In the genomic region with DNA sequence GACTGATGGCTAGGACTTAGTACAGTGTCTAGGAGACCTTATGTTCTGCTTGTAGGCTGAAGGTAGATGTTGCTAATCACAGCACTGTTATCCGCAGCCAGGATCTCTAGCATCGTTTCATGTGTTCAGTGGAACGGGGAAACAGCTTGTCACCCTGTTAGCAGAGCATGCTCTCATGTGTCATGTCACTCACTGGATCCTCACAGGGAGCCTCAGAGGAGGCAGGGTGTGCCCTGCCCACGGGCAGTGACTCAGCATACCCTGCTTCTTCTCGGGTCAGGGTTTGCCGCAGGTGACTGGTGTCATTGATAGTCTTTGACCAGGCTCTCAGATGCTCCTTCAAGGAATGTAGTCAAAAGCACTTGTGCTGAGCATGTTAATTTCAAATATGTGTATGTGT, we compare ENCODE assay signal across 10 cellular contexts. TPM values are rescaled to one million over a fixed set of nuclear protein-coding genes. Genes with fewer than 3 reads are reported as not detected.
DNase-seq lines count a peak whose midpoint lies in the region; ATAC-seq and TF ChIP-seq lines count a peak whose summit lies in the region.
"Had no signal": no experiment of that assay in that cellular context is flagged by ENCODE, and none has a peak within 500 bp of the region (broad histone marks: within the 10 kb centered on the region; RNA-seq: fewer than 3 reads in every experiment).

No MANE protein-coding gene starts in this region.

- no peaks in the 10 kb centered on the region for H3K9me3 ChIP-seq in WERI-Rb-1 (ENCODE audit: severe bottlenecking)

- H3K9me3 Mint-ChIP-seq in activated CD8-positive, alpha-beta memory T cell treated with anti-CD3 and anti-CD28 coated beads, Interleukin-2, amount 10 ng/mL, durations not matched to agents 7 days and 5 days (ENCODE audit: low read depth): no peaks in the 10 kb centered on the region
- no peaks in the 10 kb centered on the region for H3K9me3 Mint-ChIP-seq in T-helper 2 cell treated with Interferon-gamma antibody and Interleukin-4, amounts not matched to agents 5 μg/mL and 100 μg/mL, for 36 hours
- no peaks in the 10 kb centered on the region for H3K9me3 Mint-ChIP-seq in effector memory CD8-positive, alpha-beta T cell
- H3K9me3 Mint-ChIP-seq: stimulated activated memory B cell treated with anti-CD40 and anti-IgM and Interleukin-4, amounts not matched to agents 10 μg/mL and 1 μg/mL and 100 μg/mL, for 72 hours had no signal

- no peak overlapping the region for H3K27ac ChIP-seq in WERI-Rb-1

- no peak for ATAC-seq in activated CD8-positive, alpha-beta memory T cell treated with anti-CD3 and anti-CD28 coated beads, Interleukin-2, amount 10 ng/mL, durations not matched to agents 7 days and 5 days
- no peak for ATAC-seq in HG03342 (IDR thresholded peaks at IDR 0.05; ENCODE audit: unreplicated experiment)
- no peak for ATAC-seq in effector memory CD8-positive, alpha-beta T cell (replicated peaks)
- ATAC-seq: stimulated activated memory B cell treated with anti-CD40 and anti-IgM and Interleukin-4, amounts not matched to agents 10 μg/mL and 1 μg/mL and 100 μg/mL, for 72 hours had no signal

- H3K36me3 Mint-ChIP-seq in activated CD8-positive, alpha-beta memory T cell treated with anti-CD3 and anti-CD28 coated beads, Interleukin-2, amount 10 ng/mL, durations not matched to agents 7 days and 5 days: peaks cover 11% of the 10 kb centered on the region
- H3K36me3 Mint-ChIP-seq in T-helper 2 cell treated with Interferon-gamma antibody and Interleukin-4, amounts not matched to agents 5 μg/mL and 100 μg/mL, for 36 hours (ENCODE audit: low read depth): peaks cover 9% of the 10 kb centered on the region
- H3K36me3 Mint-ChIP-seq in effector memory CD8-positive, alpha-beta T cell (ENCODE audit: insufficient read depth): peaks cover 23% of the 10 kb centered on the region

- H3K4me1 Mint-ChIP-seq in activated CD8-positive, alpha-beta memory T cell treated with anti-CD3 and anti-CD28 coated beads, Interleukin-2, amount 10 ng/mL, durations not matched to agents 7 days and 5 days: peaks cover 7% of the 10 kb centered on the region
- H3K4me1 Mint-ChIP-seq in T-helper 2 cell treated with Interferon-gamma antibody and Interleukin-4, amounts not matched to agents 5 μg/mL and 100 μg/mL, for 36 hours (ENCODE audit: low read depth): peaks cover 6% of the 10 kb centered on the region
- peaks cover 3 to 5% of the 10 kb centered on the region in 2 donors for H3K4me1 Mint-ChIP-seq in effector memory CD8-positive, alpha-beta T cell (ENCODE audit: low read depth in 2 of 2)

- CTCF ChIA-PET in activated CD8-positive, alpha-beta memory T cell treated with anti-CD3 and anti-CD28 coated beads, Interleukin-2, amount 10 ng/mL, durations not matched to agents 7 days and 5 days (lab: Charles Lee): interaction anchor here (1.0 kb wide), 1 partner anchor 145 kb away, joined by 5 read pairs; no protein-coding TSS in a partner anchor

- TF ChIP-seq CTCF in WERI-Rb-1 (IDR thresholded peaks at IDR 0.05; ENCODE audit: low read depth, low read length): no peak

- no peak overlapping the region for H3K27ac Mint-ChIP-seq in activated CD8-positive, alpha-beta memory T cell treated with anti-CD3 and anti-CD28 coated beads, Interleukin-2, amount 10 ng/mL, durations not matched to agents 7 days and 5 days
- no peak overlapping the region for H3K27ac Mint-ChIP-seq in T-helper 2 cell treated with Interferon-gamma antibody and Interleukin-4, amounts not matched to agents 5 μg/mL and 100 μg/mL, for 36 hours
- no peak overlapping the region for H3K27ac Mint-ChIP-seq in effector memory CD8-positive, alpha-beta T cell
- H3K27ac Mint-ChIP-seq: stimulated activated memory B cell treated with anti-CD40 and anti-IgM and Interleukin-4, amounts not matched to agents 10 μg/mL and 1 μg/mL and 100 μg/mL, for 72 hours had no signal

- no peak overlapping the region for H3K4me3 ChIP-seq in WERI-Rb-1 (ENCODE audit: low read depth, low read length)

- H3K27me3 Mint-ChIP-seq in activated CD8-positive, alpha-beta memory T cell treated with anti-CD3 and anti-CD28 coated beads, Interleukin-2, amount 10 ng/mL, durations not matched to agents 7 days and 5 days: no peaks in the 10 kb centered on the region
- H3K27me3 Mint-ChIP-seq in T-helper 2 cell treated with Interferon-gamma antibody and Interleukin-4, amounts not matched to agents 5 μg/mL and 100 μg/mL, for 36 hours (ENCODE audit: low read depth): no peaks in the 10 kb centered on the region
- no peaks in the 10 kb centered on the region for H3K27me3 Mint-ChIP-seq in effector memory CD8-positive, alpha-beta T cell
- H3K27me3 Mint-ChIP-seq: stimulated activated memory B cell treated with anti-CD40 and anti-IgM and Interleukin-4, amounts not matched to agents 10 μg/mL and 1 μg/mL and 100 μg/mL, for 72 hours had no signal

- DNase-seq in activated CD8-positive, alpha-beta memory T cell treated with anti-CD3 and anti-CD28 coated beads for 4 hours (ENCODE audit: low read depth in 2 of 2): peak; percentile 5 to 19
- no peak for DNase-seq in activated CD8-positive, alpha-beta memory T cell treated with anti-CD3 and anti-CD28 coated beads, Interleukin-2, amount 10 ng/mL, durations not matched to agents 7 days and 5 days
- DNase-seq in T-helper 2 cell treated with Interferon-gamma antibody and Interleukin-4, amounts not matched to agents 5 μg/mL and 100 μg/mL, for 36 hours (ENCODE audit: low spot score): peak; percentile 32
- DNase-seq in head of caudate nucleus (peak; percentile 26 to 89 (median 68)), WERI-Rb-1 (no peak)
- DNase-seq in stimulated activated CD8-positive, alpha-beta memory T cell treated with anti-CD3 and anti-CD28 coated beads, Interleukin-4, amount 100 ng/mL, for 48 hours: peak; percentile 51
- no peak for DNase-seq in effector memory CD8-positive, alpha-beta T cell
- DNase-seq: NCI-H1694 treated with DMSO at 0.1 percent for 48 hours had no signal

- peaks cover 19% of the 10 kb centered on the region for H3K36me3 ChIP-seq in WERI-Rb-1

- intact Hi-C loops in head of caudate nucleus (cut with DNase I): no loop called here

- no peak overlapping the region for H3K4me3 Mint-ChIP-seq in activated CD8-positive, alpha-beta memory T cell treated with anti-CD3 and anti-CD28 coated beads, Interleukin-2, amount 10 ng/mL, durations not matched to agents 7 days and 5 days
- H3K4me3 Mint-ChIP-seq in T-helper 2 cell treated with Interferon-gamma antibody and Interleukin-4, amounts not matched to agents 5 μg/mL and 100 μg/mL, for 36 hours: no peak overlapping the region
- no peak overlapping the region for H3K4me3 Mint-ChIP-seq in effector memory CD8-positive, alpha-beta T cell
- H3K4me3 Mint-ChIP-seq: stimulated activated memory B cell treated with anti-CD40 and anti-IgM and Interleukin-4, amounts not matched to agents 10 μg/mL and 1 μg/mL and 100 μg/mL, for 72 hours had no signal

- no peaks in the 10 kb centered on the region for H3K27me3 ChIP-seq in WERI-Rb-1 (ENCODE audit: insufficient read depth, low read depth, severe bottlenecking)

RNA-seq across cellular contexts. Expression of a gene that starts 44.4 kb away (rescaled TPM):
- total RNA-seq in activated CD8-positive, alpha-beta memory T cell treated with anti-CD3 and anti-CD28 coated beads, Interleukin-2, amount 10 ng/mL, durations not matched to agents 7 days and 5 days: 10 to 100 TPM; 42.1 to 54.4 TPM

Comparison
In these comparisons a context has a peak if more than half of its experiments do, and no peak if none do; other contexts are left out.
1. DNase-seq: peak in activated CD8-positive, alpha-beta memory T cell treated with anti-CD3 and anti-CD28 coated beads for 4 hours (2 of 2), T-helper 2 cell treated with Interferon-gamma antibody and Interleukin-4, amounts not matched to agents 5 μg/mL and 100 μg/mL, for 36 hours (single experiment), head of caudate nucleus (42 of 42) and stimulated activated CD8-positive, alpha-beta memory T cell treated with anti-CD3 and anti-CD28 coated beads, Interleukin-4, amount 100 ng/mL, for 48 hours (single experiment); none in activated CD8-positive, alpha-beta memory T cell treated with anti-CD3 and anti-CD28 coated beads, Interleukin-2, amount 10 ng/mL, durations not matched to agents 7 days and 5 days (single experiment), WERI-Rb-1 (single experiment) and effector memory CD8-positive, alpha-beta T cell (0 of 3).